In genomic region chr10:115903845-115904244, GRCh38 we compare ENCODE assay signal across 24 cellular contexts.
"Had no signal": no experiment of that assay in that cellular context is flagged by ENCODE, and none has a peak within 500 bp of the region (broad histone marks: within the 10 kb centered on the region; RNA-seq: fewer than 3 reads in every experiment).

No MANE protein-coding gene starts in this region.

- H3K36me3 Mint-ChIP-seq: immature natural killer cell; naive thymus-derived CD4-positive, alpha-beta T cell had no signal

- H3K27ac ChIP-seq: coronary artery, dorsolateral prefrontal cortex, esophagus muscularis mucosa, gastrocnemius medialis, heart right ventricle, neutrophil, psoas muscle, right lobe of liver, stomach, thoracic aorta had no signal

- H3K4me1 Mint-ChIP-seq: immature natural killer cell; naive thymus-derived CD4-positive, alpha-beta T cell had no signal

- H3K27me3 ChIP-seq: dorsolateral prefrontal cortex, esophagus muscularis mucosa, gastrocnemius medialis, heart right ventricle, neutrophil, right lobe of liver, stomach had no signal

- DNase-seq: dorsolateral prefrontal cortex; effector CD8-positive, alpha-beta T cell; gastrocnemius medialis; heart right ventricle; hypothalamus; immature natural killer cell; kidney; left cardiac atrium; left ventricle myocardium superior; naive thymus-derived CD4-positive, alpha-beta T cell; nephron progenitor cell; psoas muscle; retina; right lobe of liver; stimulated activated CD4-positive, alpha-beta T cell treated with anti-CD3 and anti-CD28 coated beads, Interleukin-4, amount 100 ng/mL, for 24 hours; stimulated activated naive CD4-positive, alpha-beta T cell; stomach; substantia nigra; trophoblast cell had no signal

- H3K27me3 Mint-ChIP-seq: naive thymus-derived CD4-positive, alpha-beta T cell had no signal

- ATAC-seq: gastrocnemius medialis; heart right ventricle; left ventricle myocardium superior; naive thymus-derived CD4-positive, alpha-beta T cell; psoas muscle; right lobe of liver had no signal

- H3K9me3 ChIP-seq: esophagus muscularis mucosa, gastrocnemius medialis, heart right ventricle, neutrophil, psoas muscle, right lobe of liver, stomach, thoracic aorta had no signal

- H3K4me3 ChIP-seq: coronary artery, dorsolateral prefrontal cortex, esophagus muscularis mucosa, gastrocnemius medialis, heart right ventricle, lung, psoas muscle, right lobe of liver, stomach, thoracic aorta had no signal

- H3K4me1 ChIP-seq: esophagus muscularis mucosa, gastrocnemius medialis, heart right ventricle, psoas muscle, right lobe of liver, stomach had no signal

- H3K9me3 Mint-ChIP-seq: nephron progenitor cell had no signal

- H3K4me3 Mint-ChIP-seq: immature natural killer cell; naive thymus-derived CD4-positive, alpha-beta T cell; nephron progenitor cell had no signal

- H3K27ac Mint-ChIP-seq: immature natural killer cell; naive thymus-derived CD4-positive, alpha-beta T cell; nephron progenitor cell had no signal

- H3K36me3 ChIP-seq: esophagus muscularis mucosa, gastrocnemius medialis, heart right ventricle, neutrophil, right lobe of liver, stomach, thoracic aorta had no signal
